9 cellular contexts compared by ENCODE assay signal in genomic region chr22:19959043-19959586, GRCh38. TPM values are rescaled to one million over a fixed set of nuclear protein-coding genes. Genes with fewer than 3 reads are reported as not detected.
DNase-seq lines count a peak whose midpoint lies in the region; ATAC-seq and TF ChIP-seq lines count a peak whose summit lies in the region.
"Had no signal": no experiment of that assay in that cellular context is flagged by ENCODE, and none has a peak within 500 bp of the region (broad histone marks: within the 10 kb centered on the region; RNA-seq: fewer than 3 reads in every experiment).

No MANE protein-coding gene starts in this region.

- intact Hi-C loops in tibial artery (cut with DNase I; ENCODE audit: low total_unique reads) (no loop called here), OCI-LY7 (cut with micrococcal nuclease; ENCODE audit: unreplicated experiment) (no loop called here)

- H3K4me1 ChIP-seq in ectodermal cell (ENCODE audit: control insufficient read depth, insufficient read depth, low read length) (peaks cover 17% of the 10 kb centered on the region), tibial artery (peaks cover 5 to 45% (median 27%) of the 10 kb centered on the region in 4 donors), OCI-LY7 (ENCODE audit: insufficient read depth, low read length, poor library complexity, severe bottlenecking) (peaks cover 5% of the 10 kb centered on the region)

- no peaks in the 10 kb centered on the region for H3K9me3 ChIP-seq in ectodermal cell (ENCODE audit: control insufficient read depth, low read length)
- H3K9me3 ChIP-seq in tibial artery, result no peaks in the 10 kb centered on the region
- H3K9me3 ChIP-seq in OCI-LY7 (ENCODE audit: low read length), result no peaks in the 10 kb centered on the region

- no peaks in the 10 kb centered on the region for H3K27me3 Mint-ChIP-seq in activated CD8-positive, alpha-beta memory T cell treated with anti-CD3 and anti-CD28 coated beads, Interleukin-2, amount 10 ng/mL, durations not matched to agents 7 days and 5 days

- no peak overlapping the region for H3K4me2 ChIP-seq in OCI-LY7 (ENCODE audit: low read length)

- WGBS in ectodermal cell, 2 experiments, result 13 to 15% methylated on average over 29 to 30 of the region's 30 CpGs

- DNase-seq in NCI-H2227 (lab: John Stamatoyannopoulos, UW; ENCODE audit: unreplicated experiment) (peak; percentile 92), left lobe of liver (ENCODE audit: low spot score) (peak; percentile 96), tibial artery (peak; percentile 76 to 91), OCI-LY7 (ENCODE audit: low spot score) (no peak), NCI-H1694 treated with DMSO at 0.1 percent for 48 hours (lab: John Stamatoyannopoulos, UW) (no peak)
- no peak for DNase-seq in activated CD8-positive, alpha-beta memory T cell treated with anti-CD3 and anti-CD28 coated beads, Interleukin-2, amount 10 ng/mL, durations not matched to agents 7 days and 5 days
- DNase-seq: NCI-H446 treated with DMSO at 0.1 percent for 48 hours had no signal

- H3K27ac ChIP-seq in ectodermal cell (ENCODE audit: insufficient read depth, low read depth, low read length, poor library complexity, severe bottlenecking) (no peak overlapping the region), tibial artery (peak overlapping the region; percentile 73 to 78), OCI-LY7 (ENCODE audit: low read depth, low read length, poor library complexity, severe bottlenecking) (no peak overlapping the region)

- H3K27me3 ChIP-seq in ectodermal cell (ENCODE audit: control insufficient read depth, insufficient read depth, low read length, poor library complexity, severe bottlenecking), result no peaks in the 10 kb centered on the region
- no peaks in the 10 kb centered on the region for H3K27me3 ChIP-seq in tibial artery

- no peaks in the 10 kb centered on the region for H4K20me1 ChIP-seq in OCI-LY7 (ENCODE audit: insufficient read depth, low read length)

- POLR2A ChIA-PET in OCI-LY7 (lab: Charles Lee), result interaction anchor here (0.6 to 0.8 kb wide), 4 partner anchors 173 to 782 kb away, joined by 3 to 5 read pairs (median 4); no protein-coding TSS in a partner anchor

- CTCF ChIA-PET in OCI-LY7 (lab: Charles Lee; ENCODE audit: unreplicated experiment), result no interaction called here
- CTCF ChIA-PET in activated CD8-positive, alpha-beta memory T cell treated with anti-CD3 and anti-CD28 coated beads, Interleukin-2, amount 10 ng/mL, durations not matched to agents 7 days and 5 days (lab: Charles Lee), result interaction anchor here (0.8 to 1.1 kb wide), 3 partner anchors 9 to 16 kb away, joined by 3 read pairs; no protein-coding TSS in a partner anchor

- ATAC-seq in left lobe of liver (peak; percentile 68), GM21737 (IDR thresholded peaks at IDR 0.05; ENCODE audit: unreplicated experiment) (no peak)
- no peak for ATAC-seq in activated CD8-positive, alpha-beta memory T cell treated with anti-CD3 and anti-CD28 coated beads, Interleukin-2, amount 10 ng/mL, durations not matched to agents 7 days and 5 days

- H3K9me2 ChIP-seq in OCI-LY7 (ENCODE audit: insufficient read depth, low read length), result no peaks in the 10 kb centered on the region

- no peak overlapping the region for H3K4me3 Mint-ChIP-seq in activated CD8-positive, alpha-beta memory T cell treated with anti-CD3 and anti-CD28 coated beads, Interleukin-2, amount 10 ng/mL, durations not matched to agents 7 days and 5 days

- BruUV-seq in OCI-LY7 (replicated peaks; lab: Mats Ljungman, UMichigan), result no TSS peak

- no peak for TF ChIP-seq CTCF in tibial artery (IDR thresholded peaks at IDR 0.05)
- no peak for TF ChIP-seq CTCF in OCI-LY7 (conservative IDR thresholded peaks at IDR 0.05; ENCODE audit: low read length)

- H2AFZ ChIP-seq in OCI-LY7 (ENCODE audit: low read length), result no peak overlapping the region

- no peaks in the 10 kb centered on the region for H3K9me3 Mint-ChIP-seq in activated CD8-positive, alpha-beta memory T cell treated with anti-CD3 and anti-CD28 coated beads, Interleukin-2, amount 10 ng/mL, durations not matched to agents 7 days and 5 days (ENCODE audit: low read depth)

- H3K36me3 Mint-ChIP-seq in activated CD8-positive, alpha-beta memory T cell treated with anti-CD3 and anti-CD28 coated beads, Interleukin-2, amount 10 ng/mL, durations not matched to agents 7 days and 5 days, result peaks cover 1% of the 10 kb centered on the region

- H3K27ac Mint-ChIP-seq in activated CD8-positive, alpha-beta memory T cell treated with anti-CD3 and anti-CD28 coated beads, Interleukin-2, amount 10 ng/mL, durations not matched to agents 7 days and 5 days, result no peak overlapping the region

- H3K79me2 ChIP-seq in OCI-LY7 (ENCODE audit: insufficient read depth, low read depth, low read length), result no peaks in the 10 kb centered on the region

- H3K36me3 ChIP-seq in ectodermal cell (ENCODE audit: control insufficient read depth, insufficient read depth, low read length) (no peaks in the 10 kb centered on the region), tibial artery (peaks cover 7 to 13% (median 9%) of the 10 kb centered on the region in 3 donors), OCI-LY7 (ENCODE audit: insufficient read depth, low read length) (peaks cover 24% of the 10 kb centered on the region; the same call in 1 of the 2 replicates)

- H3K4me1 Mint-ChIP-seq in activated CD8-positive, alpha-beta memory T cell treated with anti-CD3 and anti-CD28 coated beads, Interleukin-2, amount 10 ng/mL, durations not matched to agents 7 days and 5 days, result peaks cover 44% of the 10 kb centered on the region

- H3K4me3 ChIP-seq in ectodermal cell (ENCODE audit: insufficient read depth, low read depth, low read length) (peak overlapping the region; percentile 22), tibial artery (peak overlapping the region; percentile 33 to 41), OCI-LY7 (ENCODE audit: low read depth, low read length, poor library complexity, severe bottlenecking) (no peak overlapping the region)

RNA-seq across cellular contexts. Expression of gene TXNRD2, which starts 17.5 kb away (rescaled TPM):
- polyA plus RNA-seq in ectodermal cell (2013, experiment 1 of 4), result 15.0 TPM
- polyA plus RNA-seq in ectodermal cell (2013, experiment 2 of 4), result 14.1 TPM
- polyA plus RNA-seq in ectodermal cell (2013, experiment 3 of 4), result 10.4 TPM
- polyA plus RNA-seq in ectodermal cell (2013, experiment 4 of 4), result 10.3 TPM
- total RNA-seq in left lobe of liver, result 44.6 TPM
- total RNA-seq in OCI-LY7 (2014; rRNA removed; shearing (Covaris generic)), result 24.1 and 28.9 TPM in 2 replicates
- total RNA-seq in OCI-LY7 (2022), result 23.5 and 24.7 TPM in 2 replicates
- total RNA-seq in activated CD8-positive, alpha-beta memory T cell treated with anti-CD3 and anti-CD28 coated beads, Interleukin-2, amount 10 ng/mL, durations not matched to agents 7 days and 5 days, result 10 to 100 TPM; 20.5 to 23.1 TPM

RNA-seq across cellular contexts. Expression of gene COMT, which starts 17.5 kb away (rescaled TPM):
- polyA plus RNA-seq in ectodermal cell (2013, experiment 1 of 4), result 37.0 TPM
- polyA plus RNA-seq in ectodermal cell (2013, experiment 2 of 4), result 37.0 TPM
- polyA plus RNA-seq in ectodermal cell (2013, experiment 3 of 4), result 53.6 TPM
- 59.7 TPM for polyA plus RNA-seq in ectodermal cell (2013, experiment 4 of 4)
- total RNA-seq in left lobe of liver, result 145 TPM
- total RNA-seq in OCI-LY7 (2014; rRNA removed; shearing (Covaris generic)), result 102 and 112 TPM in 2 replicates
- 89.5 and 90.8 TPM in 2 replicates for total RNA-seq in OCI-LY7 (2022)
- 10 to 100 TPM; 92.6 to 95.3 TPM for total RNA-seq in activated CD8-positive, alpha-beta memory T cell treated with anti-CD3 and anti-CD28 coated beads, Interleukin-2, amount 10 ng/mL, durations not matched to agents 7 days and 5 days

RNA-seq across cellular contexts. Expression of gene ARVCF, which starts 57.5 kb away (rescaled TPM):
- polyA plus RNA-seq in ectodermal cell (2013, experiment 1 of 4), result 60.2 TPM
- polyA plus RNA-seq in ectodermal cell (2013, experiment 2 of 4), result 67.2 TPM
- 58.3 TPM for polyA plus RNA-seq in ectodermal cell (2013, experiment 3 of 4)
- polyA plus RNA-seq in ectodermal cell (2013, experiment 4 of 4), result 64.5 TPM
- total RNA-seq in left lobe of liver, result 18.7 TPM
- 1.8 and 2.9 TPM in 2 replicates for total RNA-seq in OCI-LY7 (2014; rRNA removed; shearing (Covaris generic))
- 3.8 and 3.9 TPM in 2 replicates for total RNA-seq in OCI-LY7 (2022)
- total RNA-seq in activated CD8-positive, alpha-beta memory T cell treated with anti-CD3 and anti-CD28 coated beads, Interleukin-2, amount 10 ng/mL, durations not matched to agents 7 days and 5 days, result under 1 TPM; 0.50 to 0.70 TPM

Comparison
In these comparisons a context has a peak if more than half of its experiments do, and no peak if none do; other contexts are left out.
1. DNase-seq: peak in NCI-H2227 (single experiment), left lobe of liver (single experiment) and tibial artery (2 of 2); none in OCI-LY7 (single experiment), activated CD8-positive, alpha-beta memory T cell treated with anti-CD3 and anti-CD28 coated beads, Interleukin-2, amount 10 ng/mL, durations not matched to agents 7 days and 5 days (single experiment) and NCI-H1694 treated with DMSO at 0.1 percent for 48 hours (single experiment).
2. H3K27ac ChIP-seq: peak in tibial artery (2 of 2); none in ectodermal cell (single experiment) and OCI-LY7 (single experiment).